ENCODE assay signal across 9 cellular contexts in genomic region chr2:184597571-184597980, GRCh38. TPM values are rescaled to one million over a fixed set of nuclear protein-coding genes. Genes with fewer than 3 reads are reported as not detected.
A peak's percentile ranks its signal among the peaks of the same experiment; 100 is the strongest.
DNase-seq lines count a peak whose midpoint lies in the region; ATAC-seq and TF ChIP-seq lines count a peak whose summit lies in the region.
"Had no signal": no experiment of that assay in that cellular context is flagged by ENCODE, and none has a peak within 500 bp of the region (broad histone marks: within the 10 kb centered on the region; RNA-seq: fewer than 3 reads in every experiment).

No MANE protein-coding gene starts in this region.

- peak overlapping the region; percentile 41 for H3K4me3 Mint-ChIP-seq in activated naive CD8-positive, alpha-beta T cell treated with anti-CD3 and anti-CD28 coated beads, Interleukin-2, amount 10 ng/mL, durations not matched to agents 7 days and 5 days
- peak overlapping the region; percentile 70 for H3K4me3 Mint-ChIP-seq in osteocyte (ENCODE audit: unreplicated experiment)

- ATAC-seq in GM19035 (IDR thresholded peaks at IDR 0.05; ENCODE audit: unreplicated experiment) (peak; percentile 18), heart left ventricle (peak in 3 of 4 donors; percentile 47 to 56 (median 54)), GM18505 (IDR thresholded peaks at IDR 0.05; ENCODE audit: unreplicated experiment) (no peak)
- ATAC-seq in activated naive CD8-positive, alpha-beta T cell treated with anti-CD3 and anti-CD28 coated beads, Interleukin-2, amount 10 ng/mL, durations not matched to agents 7 days and 5 days (ENCODE audit: low read depth), result no peak

- WGBS in heart left ventricle, 4 donors, result 2 to 7% (median 3%) methylated on average over 14 of the region's 14 CpGs

- H3K4me1 ChIP-seq in heart left ventricle, result peaks cover 0 to 24% (median 6%) of the 10 kb centered on the region in 12 donors

- H3K27me3 Mint-ChIP-seq in activated naive CD8-positive, alpha-beta T cell treated with anti-CD3 and anti-CD28 coated beads, Interleukin-2, amount 10 ng/mL, durations not matched to agents 7 days and 5 days, result peaks cover 39% of the 10 kb centered on the region
- H3K27me3 Mint-ChIP-seq in osteocyte (ENCODE audit: unreplicated experiment), result peaks cover 57% of the 10 kb centered on the region

- peaks cover 0 to 37% (median 13%) of the 10 kb centered on the region in 9 donors for H3K27me3 ChIP-seq in heart left ventricle

- H3K9me3 ChIP-seq in heart left ventricle, result no peaks in the 10 kb centered on the region

- H3K36me3 ChIP-seq in heart left ventricle, result no peaks in the 10 kb centered on the region

- intact Hi-C loops in heart left ventricle (cut with DNase I), result no loop called here

- TF ChIP-seq CTCF in heart left ventricle (IDR thresholded peaks at IDR 0.05) (no peak), osteocyte (IDR thresholded peaks at IDR 0.05) (no peak)

- H3K4me1 Mint-ChIP-seq in activated naive CD8-positive, alpha-beta T cell treated with anti-CD3 and anti-CD28 coated beads, Interleukin-2, amount 10 ng/mL, durations not matched to agents 7 days and 5 days, result peaks cover 4% of the 10 kb centered on the region
- peaks cover 15% of the 10 kb centered on the region for H3K4me1 Mint-ChIP-seq in osteocyte (ENCODE audit: unreplicated experiment)

- no peaks in the 10 kb centered on the region for H3K36me3 Mint-ChIP-seq in activated naive CD8-positive, alpha-beta T cell treated with anti-CD3 and anti-CD28 coated beads, Interleukin-2, amount 10 ng/mL, durations not matched to agents 7 days and 5 days
- no peaks in the 10 kb centered on the region for H3K36me3 Mint-ChIP-seq in osteocyte (ENCODE audit: unreplicated experiment)

- H3K27ac Mint-ChIP-seq in activated naive CD8-positive, alpha-beta T cell treated with anti-CD3 and anti-CD28 coated beads, Interleukin-2, amount 10 ng/mL, durations not matched to agents 7 days and 5 days, result no peak overlapping the region
- H3K27ac Mint-ChIP-seq in osteocyte (ENCODE audit: unreplicated experiment), result peak overlapping the region; percentile 16

- H3K27ac ChIP-seq in heart left ventricle, result peak overlapping the region in 1 of 12 donors; percentile 93

- no peak for TF ChIP-seq POLR2A in heart left ventricle (IDR thresholded peaks at IDR 0.05)
- TF ChIP-seq POLR2A in GM18505 (IDR thresholded peaks at IDR 0.05; ENCODE audit: borderline replicate concordance, extremely low read depth, insufficient read depth, insufficient read length), result no peak

- DNase-seq in AG08396 (ENCODE audit: low spot score), result peak; percentile 52
- DNase-seq in MV-4-11 (lab: John Stamatoyannopoulos, UW), result peak; percentile 71
- peak; percentile 14 for DNase-seq in activated naive CD8-positive, alpha-beta T cell treated with anti-CD3 and anti-CD28 coated beads, Interleukin-2, amount 10 ng/mL, durations not matched to agents 7 days and 5 days
- DNase-seq in heart left ventricle, result no peak
- no peak for DNase-seq in osteocyte (ENCODE audit: extremely low spot score, unreplicated experiment)
- no peak for DNase-seq in NK-92 (lab: John Stamatoyannopoulos, UW; ENCODE audit: unreplicated experiment)

- H3K9me3 Mint-ChIP-seq in activated naive CD8-positive, alpha-beta T cell treated with anti-CD3 and anti-CD28 coated beads, Interleukin-2, amount 10 ng/mL, durations not matched to agents 7 days and 5 days, result no peaks in the 10 kb centered on the region
- H3K9me3 Mint-ChIP-seq in osteocyte (ENCODE audit: unreplicated experiment), result no peaks in the 10 kb centered on the region

- POLR2A ChIA-PET in activated naive CD8-positive, alpha-beta T cell treated with anti-CD3 and anti-CD28 coated beads, Interleukin-2, amount 10 ng/mL, durations not matched to agents 7 days and 5 days (lab: Charles Lee), result no interaction called here

- peak overlapping the region in 11 of 12 donors; percentile 31 to 70 (median 54) for H3K4me3 ChIP-seq in heart left ventricle

RNA-seq across cellular contexts. Expression of gene ZNF804A, which starts 0.8 kb away (rescaled TPM):
- under 1 TPM in 1 of 2 experiments, not detected in 1; 0.08 TPM for total RNA-seq in activated naive CD8-positive, alpha-beta T cell treated with anti-CD3 and anti-CD28 coated beads, Interleukin-2, amount 10 ng/mL, durations not matched to agents 7 days and 5 days
- under 1 TPM in 1 of 9 donors, not detected in 8; 0.08 TPM for total RNA-seq in heart left ventricle
- under 1 TPM in 1 of 2 donors, not detected in 1; 0.06 TPM for polyA plus RNA-seq in heart left ventricle
- not detected in 2 replicates for total RNA-seq in osteocyte
- total RNA-seq: pulmonary artery endothelial cell had no signal

Comparison
In these comparisons a context has a peak if more than half of its experiments do, and no peak if none do; other contexts are left out.
1. DNase-seq: peak in AG08396 (single experiment), MV-4-11 (single experiment) and activated naive CD8-positive, alpha-beta T cell treated with anti-CD3 and anti-CD28 coated beads, Interleukin-2, amount 10 ng/mL, durations not matched to agents 7 days and 5 days (single experiment); none in heart left ventricle (0 of 5), osteocyte (single experiment) and NK-92 (single experiment).
2. ATAC-seq: peak in GM19035 (single experiment) and heart left ventricle (3 of 4); none in activated naive CD8-positive, alpha-beta T cell treated with anti-CD3 and anti-CD28 coated beads, Interleukin-2, amount 10 ng/mL, durations not matched to agents 7 days and 5 days (single experiment) and GM18505 (single experiment).